19 cellular contexts compared by ENCODE assay signal in the genomic region with DNA sequence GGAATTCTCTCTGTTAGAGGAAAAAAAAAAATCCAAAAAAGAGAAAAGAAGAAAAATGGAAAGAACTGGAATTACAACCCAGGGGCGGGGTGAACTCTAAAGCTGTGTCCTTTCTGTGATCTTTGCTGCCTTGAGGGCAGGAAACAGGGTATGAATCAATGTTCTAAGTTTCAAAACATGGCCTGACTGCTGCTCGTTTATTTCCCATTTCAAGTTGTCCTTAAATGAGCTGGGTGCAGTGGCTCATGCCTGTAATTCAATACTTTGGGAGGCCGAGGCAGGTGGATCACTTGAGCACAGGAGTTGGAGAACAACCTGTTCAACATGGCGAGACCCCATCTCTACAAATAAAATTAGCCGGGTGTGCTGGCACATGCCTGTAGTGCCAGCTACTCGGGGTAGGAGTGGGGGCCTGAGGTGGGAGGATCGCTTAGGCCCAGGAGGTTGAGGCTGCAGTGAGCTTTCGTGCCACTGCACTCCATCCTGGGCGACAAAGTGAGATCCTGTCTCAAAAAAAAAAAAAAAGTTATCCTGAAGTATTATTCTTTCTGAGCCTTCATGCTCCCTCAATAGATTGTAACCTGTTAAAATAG. TPM values are rescaled to one million over a fixed set of nuclear protein-coding genes. Genes with fewer than 3 reads are reported as not detected.
DNase-seq lines count a peak whose midpoint lies in the region; TF ChIP-seq lines count a peak whose summit lies in the region.
"Had no signal": no experiment of that assay in that cellular context is flagged by ENCODE, and none has a peak within 500 bp of the region (broad histone marks: within the 10 kb centered on the region; RNA-seq: fewer than 3 reads in every experiment).

No MANE protein-coding gene starts in this region.

- intact Hi-C loops in CD14-positive monocyte (cut with micrococcal nuclease): no loop called here

- H3K27ac ChIP-seq in RWPE1: no peak overlapping the region
- H3K27ac ChIP-seq: coronary artery, heart left ventricle, lower lobe of right lung had no signal

- H3K27ac Mint-ChIP-seq in CD14-positive monocyte: peak overlapping the region in 6 of 7 donors; percentile 27 to 92 (median 78)

- peak overlapping the region in 1 of 2 donors; percentile 35 for H3K4me3 Mint-ChIP-seq in CD14-positive monocyte
- H3K4me3 Mint-ChIP-seq: brain had no signal

- H3K27me3 Mint-ChIP-seq in CD14-positive monocyte (ENCODE audit: low read depth in 3 of 3): no peaks in the 10 kb centered on the region
- H3K27me3 Mint-ChIP-seq: brain; naive thymus-derived CD8-positive, alpha-beta T cell had no signal

- DNase-seq in AG20443 (ENCODE audit: low spot score) (peak; percentile 11), CD14-positive monocyte (ENCODE audit: low spot score) (no peak), RWPE1 (ENCODE audit: low spot score) (peak; percentile 34), foreskin melanocyte (peak; percentile 61), NCI-H446 treated with DMSO at 0.1 percent for 48 hours (lab: John Stamatoyannopoulos, UW) (no peak), T-helper 9 cell (no peak)
- no peak for DNase-seq in effector CD4-positive, alpha-beta T cell
- DNase-seq: Calu3; heart left ventricle; lower lobe of right lung; naive thymus-derived CD8-positive, alpha-beta T cell; NCI-H2081 treated with DMSO at 0.1 percent for 48 hours; NCI-H82; posterior cingulate gyrus; small intestine; stimulated activated CD4-positive, alpha-beta T cell treated with anti-CD3 and anti-CD28 coated beads, Interleukin-4, amount 100 ng/mL, for 1 hour; substantia nigra had no signal

- peaks cover 46% of the 10 kb centered on the region for H3K4me1 Mint-ChIP-seq in CD14-positive monocyte

- H3K36me3 Mint-ChIP-seq in CD14-positive monocyte: peaks cover 42 to 46% of the 10 kb centered on the region in 2 donors

- no peak for TF ChIP-seq CTCF in CD14-positive monocyte (IDR thresholded peaks at IDR 0.05)
- TF ChIP-seq CTCF in RWPE1 (conservative IDR thresholded peaks at IDR 0.05; ENCODE audit: low read depth): no peak

- POLR2A ChIA-PET in RWPE1 (lab: Yijun Ruan, JAX; ENCODE audit: low non-redundant PET): no interaction called here

- peaks cover 0 to 3% (median 0%) of the 10 kb centered on the region in 7 donors for H3K9me3 Mint-ChIP-seq in CD14-positive monocyte
- H3K9me3 Mint-ChIP-seq: brain; naive thymus-derived CD8-positive, alpha-beta T cell had no signal

- CTCF ChIA-PET in RWPE1 (lab: Yijun Ruan, JAX): interaction anchor here (0.6 to 0.7 kb wide), 4 partner anchors 26 to 1031 kb away, joined by 3 to 9 read pairs (median 4); a partner anchor contains a TSS

RNA-seq across cellular contexts. Expression of a gene that starts 24.7 kb away (rescaled TPM):
- 10 to 100 TPM; 33.8 to 34.4 TPM for polyA plus RNA-seq in CD14-positive monocyte

RNA-seq across cellular contexts. Expression of a gene that starts 25.7 kb away (rescaled TPM):
- polyA plus RNA-seq in CD14-positive monocyte: 100 to 1,000 TPM; 107 to 119 TPM

Comparison
In these comparisons a context has a peak if more than half of its experiments do, and no peak if none do; other contexts are left out.
1. DNase-seq: peak in AG20443 (single experiment), RWPE1 (single experiment) and foreskin melanocyte (single experiment); none in CD14-positive monocyte (single experiment), effector CD4-positive, alpha-beta T cell (single experiment), NCI-H446 treated with DMSO at 0.1 percent for 48 hours (single experiment) and T-helper 9 cell (single experiment).